8 cellular contexts compared by ENCODE assay signal in the genomic region with DNA sequence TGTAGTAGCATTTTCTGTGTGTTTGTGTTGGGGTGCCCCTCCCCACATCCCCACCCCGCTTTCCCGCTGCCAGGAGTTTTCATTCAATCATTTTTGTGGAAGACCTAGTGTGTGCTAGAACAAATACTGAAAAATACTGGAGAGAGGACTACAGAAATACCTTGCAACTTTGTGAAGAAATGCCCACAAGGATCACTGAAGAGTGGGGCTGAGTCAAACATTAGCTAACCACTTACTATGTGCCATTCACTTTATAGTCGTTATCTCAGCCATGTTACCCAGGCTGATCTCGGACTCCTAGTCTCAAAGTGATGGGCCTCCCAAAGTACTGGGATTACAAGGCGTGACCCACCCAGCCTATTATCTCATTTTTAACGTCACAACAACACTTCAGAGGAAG. TPM values are rescaled to one million over a fixed set of nuclear protein-coding genes. Genes with fewer than 3 reads are reported as not detected.
A peak's percentile ranks its signal among the peaks of the same experiment; 100 is the strongest.
DNase-seq lines count a peak whose midpoint lies in the region; ATAC-seq and TF ChIP-seq lines count a peak whose summit lies in the region.

No MANE protein-coding gene starts in this region.

- no peak for DNase-seq in HL-60 (ENCODE audit: low read depth in 1 of 2, low spot score in 1 of 2)
- DNase-seq in caudate nucleus (lab: John Stamatoyannopoulos, UW), result no peak
- no peak for DNase-seq in naive thymus-derived CD8-positive, alpha-beta T cell
- DNase-seq in HuH-7 (ENCODE audit: low spot score), result no peak
- DNase-seq in HK-2 (ENCODE audit: unreplicated experiment), result no peak

- peak overlapping the region; percentile 89 to 99 (median 98) for H3K4me3 Mint-ChIP-seq in naive thymus-derived CD8-positive, alpha-beta T cell

- no peak for TF ChIP-seq POLR2A in GM18505 (IDR thresholded peaks at IDR 0.05; ENCODE audit: borderline replicate concordance, extremely low read depth, insufficient read depth, insufficient read length)

- no peak for ATAC-seq in naive thymus-derived CD8-positive, alpha-beta T cell
- no peak for ATAC-seq in HG03442 (IDR thresholded peaks at IDR 0.05; ENCODE audit: unreplicated experiment)
- no peak for ATAC-seq in GM18505 (IDR thresholded peaks at IDR 0.05; ENCODE audit: unreplicated experiment)

- H3K36me3 ChIP-seq in BLaER1 treated with 17β-estradiol and CSF1 and Interleukin-3, amounts not matched to agents 10 nM and 100 nM, result peaks cover 0 to 20% (median 16%) of the 10 kb centered on the region in 11 experiments; a peak in 11 of 22 replicates

- H3K9me3 Mint-ChIP-seq in naive thymus-derived CD8-positive, alpha-beta T cell, result no peaks in the 10 kb centered on the region

- H3K9ac ChIP-seq in BLaER1 treated with 17β-estradiol and CSF1 and Interleukin-3, amounts not matched to agents 10 nM and 100 nM, result peak overlapping the region; percentile 55 to 97 (median 94); a peak in 20 of 22 replicates

- POLR2A ChIA-PET in naive thymus-derived CD8-positive, alpha-beta T cell (lab: Charles Lee), result interaction anchor here (0.7 to 7.7 kb wide), 13 partner anchors 8 to 1693 kb away, joined by 3 to 152 read pairs (median 8); partner anchors contain the start of genes KMT2D, RHEBL1, TUBA1A and TUBA1B

- peaks cover 0 to 15% (median 3%) of the 10 kb centered on the region in 3 donors for H3K36me3 Mint-ChIP-seq in naive thymus-derived CD8-positive, alpha-beta T cell

- H3K4me1 Mint-ChIP-seq in naive thymus-derived CD8-positive, alpha-beta T cell, result peaks cover 21 to 47% (median 38%) of the 10 kb centered on the region in 4 donors

- peaks cover 35 to 45% (median 37%) of the 10 kb centered on the region in 10 experiments for H3K4me1 ChIP-seq in BLaER1 treated with 17β-estradiol and CSF1 and Interleukin-3, amounts not matched to agents 10 nM and 100 nM

- peak overlapping the region; percentile 45 to 97 (median 71); a peak in 21 of 22 replicates for H3K4me2 ChIP-seq in BLaER1 treated with 17β-estradiol and CSF1 and Interleukin-3, amounts not matched to agents 10 nM and 100 nM

- H3K27ac Mint-ChIP-seq in naive thymus-derived CD8-positive, alpha-beta T cell, result peak overlapping the region; percentile 92 to 99 (median 98)

- peaks cover 0 to 15% (median 6%) of the 10 kb centered on the region in 11 experiments; a peak in 11 of 22 replicates for H3K9me3 ChIP-seq in BLaER1 treated with 17β-estradiol and CSF1 and Interleukin-3, amounts not matched to agents 10 nM and 100 nM (replicated peaks in 1 of 11)

- TF ChIP-seq CTCF in HL-60 (IDR thresholded peaks at IDR 0.05; ENCODE audit: insufficient read depth, low read length), result no peak

- peak overlapping the region; percentile 85 to 100 (median 98); a peak in 17 of 20 replicates for H3K4me3 ChIP-seq in BLaER1 treated with 17β-estradiol and CSF1 and Interleukin-3, amounts not matched to agents 10 nM and 100 nM
- H3K4me3 ChIP-seq in HL-60 (replicated peaks; ENCODE audit: insufficient read depth, low read length), result peak overlapping the region; percentile 92

- no peaks in the 10 kb centered on the region for H3K27me3 ChIP-seq in BLaER1 treated with 17β-estradiol and CSF1 and Interleukin-3, amounts not matched to agents 10 nM and 100 nM
- H3K27me3 ChIP-seq in HL-60 (ENCODE audit: insufficient read depth, poor library complexity, severe bottlenecking), result no peaks in the 10 kb centered on the region

- peak overlapping the region in 9 of 11 experiments; percentile 33 to 95 (median 92); a peak in 17 of 22 replicates for H3K27ac ChIP-seq in BLaER1 treated with 17β-estradiol and CSF1 and Interleukin-3, amounts not matched to agents 10 nM and 100 nM
- H3K27ac ChIP-seq in HL-60 (replicated peaks) (peak overlapping the region; percentile 61), caudate nucleus (ENCODE audit: low read depth, low read length) (peak overlapping the region; percentile 14)

- H3K27me3 Mint-ChIP-seq in naive thymus-derived CD8-positive, alpha-beta T cell, result no peaks in the 10 kb centered on the region

- H4K20me1 ChIP-seq in BLaER1 treated with 17β-estradiol and CSF1 and Interleukin-3, amounts not matched to agents 10 nM and 100 nM, result peaks cover 0 to 36% (median 32%) of the 10 kb centered on the region in 11 experiments; a peak in 13 of 22 replicates

RNA-seq across cellular contexts. Expression of gene LMBR1L, which starts 0.6 kb away (rescaled TPM):
- 100 to 1,000 TPM; 253 to 270 TPM for total RNA-seq in naive thymus-derived CD8-positive, alpha-beta T cell
- polyA plus RNA-seq in naive thymus-derived CD8-positive, alpha-beta T cell, result 10 to 100 TPM; 34.0 to 45.8 (median 34.6) TPM

RNA-seq across cellular contexts. Expression of gene DHH, which starts 16.6 kb away (rescaled TPM):
- total RNA-seq in naive thymus-derived CD8-positive, alpha-beta T cell, result under 1 TPM; 0.27 to 0.47 TPM
- not detected for polyA plus RNA-seq in naive thymus-derived CD8-positive, alpha-beta T cell

RNA-seq across cellular contexts. Expression of gene TUBA1B, which starts 20.0 kb away (rescaled TPM):
- total RNA-seq in naive thymus-derived CD8-positive, alpha-beta T cell, result 100 to 1,000 TPM; 157 to 161 TPM
- 100 to 1,000 TPM; 277 to 339 (median 333) TPM for polyA plus RNA-seq in naive thymus-derived CD8-positive, alpha-beta T cell

RNA-seq across cellular contexts. Expression of gene RHEBL1, which starts 41.4 kb away (rescaled TPM):
- 1 to 10 TPM; 3.6 to 4.3 TPM for total RNA-seq in naive thymus-derived CD8-positive, alpha-beta T cell
- polyA plus RNA-seq in naive thymus-derived CD8-positive, alpha-beta T cell, result 1 to 10 TPM; 3.0 to 3.6 (median 3.4) TPM

RNA-seq across cellular contexts. Expression of gene KMT2D, which starts 50.6 kb away (rescaled TPM):
- total RNA-seq in naive thymus-derived CD8-positive, alpha-beta T cell, result 100 to 1,000 TPM; 130 to 134 TPM
- 10 to 100 TPM in 2 of 3 donors, 1 to 10 TPM in 1; 1.5 to 28.5 (median 10.5) TPM for polyA plus RNA-seq in naive thymus-derived CD8-positive, alpha-beta T cell

Comparison
In these comparisons a context has a peak if more than half of its experiments do, and no peak if none do; other contexts are left out.
1. H3K27ac ChIP-seq: peak in every context shown above with its lines; median percentile 92 in BLaER1 treated with 17β-estradiol and CSF1 and Interleukin-3, amounts not matched to agents 10 nM and 100 nM; 61 in HL-60; 14 in caudate nucleus.